In genomic region chr16:1655909-1656807, GRCh38 we compare ENCODE assay signal across 22 cellular contexts. TPM values are rescaled to one million over a fixed set of nuclear protein-coding genes. Genes with fewer than 3 reads are reported as not detected.
DNase-seq lines count a peak whose midpoint lies in the region; ATAC-seq and TF ChIP-seq lines count a peak whose summit lies in the region.
"Had no signal": no experiment of that assay in that cellular context is flagged by ENCODE, and none has a peak within 500 bp of the region (broad histone marks: within the 10 kb centered on the region; RNA-seq: fewer than 3 reads in every experiment).

No MANE protein-coding gene starts in this region.

- H3K4me1 ChIP-seq in left ventricle myocardium inferior (peaks cover 24% of the 10 kb centered on the region), heart left ventricle (peaks cover 0 to 17% (median 5%) of the 10 kb centered on the region in 12 donors), RWPE2 (ENCODE audit: insufficient read depth, poor library complexity, severe bottlenecking) (no peaks in the 10 kb centered on the region), neuronal stem cell (ENCODE audit: control insufficient read depth in 2 of 2, insufficient read depth in 1 of 2, low read depth in 1 of 2, low read length in 2 of 2) (no peaks in the 10 kb centered on the region)
- H3K4me1 ChIP-seq: A549, BE2C had no signal

- no peak for TF ChIP-seq POLR2A in heart left ventricle (IDR thresholded peaks at IDR 0.05)

- H3K79me1 ChIP-seq in neuronal stem cell (ENCODE audit: low read depth, low read length) = peaks cover 7% of the 10 kb centered on the region

- H2BK15ac ChIP-seq in neuronal stem cell (ENCODE audit: low read length) = no peak overlapping the region

- H3K27me3 ChIP-seq in left ventricle myocardium inferior (ENCODE audit: low read depth) (no peaks in the 10 kb centered on the region), heart left ventricle (no peaks in the 10 kb centered on the region), RWPE2 (ENCODE audit: insufficient read depth, poor library complexity, severe bottlenecking) (no peaks in the 10 kb centered on the region), neuronal stem cell (ENCODE audit: control insufficient read depth in 3 of 3, insufficient read depth in 3 of 3, low read depth in 1 of 3, low read length in 3 of 3) (no peaks in the 10 kb centered on the region)
- H3K27me3 ChIP-seq: BE2C had no signal

- DNase-seq in left ventricle myocardium inferior (no peak), heart left ventricle (no peak), RWPE2 (ENCODE audit: low spot score) (peak; percentile 52), left colon (no peak), neuronal stem cell (ENCODE audit: low spot score) (no peak)
- DNase-seq: 8988T; ACHN; AML-193; BE2C; Calu3; CD4-positive, alpha-beta memory T cell; COR-L47; DMS53; DMS79 treated with DMSO at 0.1 percent for 48 hours; GF-D8; GM23248; H7; HCEC 1CT had no signal

- H3K9ac ChIP-seq in neuronal stem cell (ENCODE audit: low read depth, low read length, poor library complexity) = peak overlapping the region; percentile 44
- H3K9ac ChIP-seq: GM23248 had no signal

- H4K8ac ChIP-seq in neuronal stem cell (ENCODE audit: low read depth, low read length) = peak overlapping the region; percentile 48

- H2AK5ac ChIP-seq in neuronal stem cell (ENCODE audit: low read depth, low read length) = no peak overlapping the region

- WGBS in heart left ventricle, 4 donors = 95 to 97% (median 96%) methylated on average over 12 to 52 of the region's 52 CpGs
- WGBS in neuronal stem cell (ENCODE audit: extremely low coverage in 2 of 2, insufficient read length in 2 of 2, insufficient replicate concordance in 1 of 2), 2 donors = no CpG with 5 or more reads among the region's 52 CpGs

- H4K91ac ChIP-seq in neuronal stem cell (ENCODE audit: low read depth, low read length, poor library complexity) = no peak overlapping the region

- H3K4me2 ChIP-seq in neuronal stem cell (ENCODE audit: insufficient read depth, low read length, poor library complexity, severe bottlenecking) = peak overlapping the region; percentile 11
- H3K4me2 ChIP-seq: A549 had no signal

- H3K9me3 ChIP-seq in left ventricle myocardium inferior (replicated peaks) (no peaks in the 10 kb centered on the region), heart left ventricle (no peaks in the 10 kb centered on the region), RWPE2 (ENCODE audit: severe bottlenecking) (no peaks in the 10 kb centered on the region), neuronal stem cell (replicated peaks in 1 of 2; ENCODE audit: control insufficient read depth in 2 of 2, insufficient read depth in 1 of 2, low read depth in 1 of 2, low read length in 2 of 2) (peaks cover 0 to 2% of the 10 kb centered on the region in 2 donors)
- H3K9me3 ChIP-seq: A549, BE2C had no signal

- no peak overlapping the region for H2BK12ac ChIP-seq in neuronal stem cell (ENCODE audit: low read length)

- intact Hi-C loops in left ventricle myocardium inferior (cut with micrococcal nuclease) = no loop called here
- intact Hi-C loops in heart left ventricle (cut with DNase I) = no loop called here
- intact Hi-C loops in left colon (cut with DNase I, micrococcal nuclease) = no loop called here

- H2BK5ac ChIP-seq in neuronal stem cell (ENCODE audit: low read length) = no peak overlapping the region

- H3K36me3 ChIP-seq in left ventricle myocardium inferior (peaks cover 79% of the 10 kb centered on the region), heart left ventricle (peaks cover 2 to 94% (median 85%) of the 10 kb centered on the region in 9 donors), RWPE2 (ENCODE audit: low read depth) (peaks cover 54% of the 10 kb centered on the region), neuronal stem cell (replicated peaks in 1 of 2; ENCODE audit: control insufficient read depth in 2 of 2, insufficient read depth in 2 of 2, low read length in 2 of 2) (peaks cover 68 to 93% of the 10 kb centered on the region in 2 donors)

- peak overlapping the region; percentile 55 for H3K23ac ChIP-seq in neuronal stem cell (ENCODE audit: low read depth, low read length, poor library complexity)

- H3K27ac ChIP-seq in left ventricle myocardium inferior (replicated peaks) (peak overlapping the region; percentile 80), heart left ventricle (peak overlapping the region in 2 of 12 donors; percentile 4 to 78), RWPE2 (ENCODE audit: poor library complexity, severe bottlenecking) (no peak overlapping the region), neuronal stem cell (replicated peaks; ENCODE audit: low read length) (no peak overlapping the region)
- H3K27ac ChIP-seq: A549, GM23248 had no signal

- no peak overlapping the region for H3K14ac ChIP-seq in neuronal stem cell (ENCODE audit: low read length)

- H3K4me3 ChIP-seq in left ventricle myocardium inferior = no peak overlapping the region
- no peak overlapping the region for H3K4me3 ChIP-seq in heart left ventricle
- H3K4me3 ChIP-seq in RWPE2 (ENCODE audit: severe bottlenecking) = no peak overlapping the region
- H3K4me3 ChIP-seq in neuronal stem cell (ENCODE audit: low read length in 2 of 2) = no peak overlapping the region
- H3K4me3 ChIP-seq: A549, GM23248 had no signal

- no peak for ATAC-seq in heart left ventricle
- ATAC-seq in RWPE2 (ENCODE audit: low read depth) = no peak
- peak; percentile 11 for ATAC-seq in left colon
- no peak for ATAC-seq in GM21360 (IDR thresholded peaks at IDR 0.05; ENCODE audit: unreplicated experiment)
- ATAC-seq in GM19328 (IDR thresholded peaks at IDR 0.05; ENCODE audit: unreplicated experiment) = no peak
- ATAC-seq in activated CD4-positive, CD25-positive, alpha-beta regulatory T cell treated with anti-CD3 and anti-CD28 coated beads, Interleukin-2, amount 50 U/mL, for 24 hours = no peak
- ATAC-seq: A549 had no signal

- TF ChIP-seq CTCF in left ventricle myocardium inferior (IDR thresholded peaks at IDR 0.05; ENCODE audit: borderline replicate concordance) = no peak
- no peak for TF ChIP-seq CTCF in heart left ventricle (IDR thresholded peaks at IDR 0.05)
- TF ChIP-seq CTCF in RWPE2 (IDR thresholded peaks at IDR 0.05; ENCODE audit: poor library complexity, severe bottlenecking) = no peak

- H3K18ac ChIP-seq in neuronal stem cell (ENCODE audit: low read length) = no peak overlapping the region

- no peak overlapping the region for H2BK120ac ChIP-seq in neuronal stem cell (ENCODE audit: low read depth, low read length)

- H3K4ac ChIP-seq in neuronal stem cell (ENCODE audit: low read length) = no peak overlapping the region

- H2AFZ ChIP-seq in neuronal stem cell (ENCODE audit: low read length) = no peak overlapping the region
- H2AFZ ChIP-seq: GM23248 had no signal

RNA-seq across cellular contexts. Expression of gene JPT2, which starts 21.9 kb away (rescaled TPM):
- total RNA-seq in left ventricle myocardium inferior = 30.6 TPM
- 10 to 100 TPM; 11.7 to 50.4 (median 34.1) TPM for total RNA-seq in heart left ventricle
- polyA plus RNA-seq in heart left ventricle = 10 to 100 TPM; 11.0 to 76.1 TPM
- 10 to 100 TPM; 49.8 to 62.4 TPM for total RNA-seq in left colon
- 134 TPM for polyA plus RNA-seq in neuronal stem cell (2013, experiment 1 of 2)
- 135 TPM for polyA plus RNA-seq in neuronal stem cell (2013, experiment 2 of 2)

RNA-seq across cellular contexts. Expression of gene CRAMP1, which starts 44.0 kb away (rescaled TPM):
- total RNA-seq in left ventricle myocardium inferior (12.3 TPM), heart left ventricle (10 to 100 TPM in 6 of 9 donors, 1 to 10 TPM in 3; 7.5 to 16.9 (median 10.7) TPM), left colon (10 to 100 TPM; 16.4 to 16.6 TPM)
- 1 to 10 TPM; 6.2 to 7.9 TPM for polyA plus RNA-seq in heart left ventricle
- polyA plus RNA-seq in neuronal stem cell (2013, experiment 1 of 2) = 11.9 TPM
- polyA plus RNA-seq in neuronal stem cell (2013, experiment 2 of 2) = 12.3 TPM

RNA-seq across cellular contexts. Expression of gene IFT140, which starts 44.3 kb away (rescaled TPM):
- total RNA-seq in left ventricle myocardium inferior (7.5 TPM), heart left ventricle (10 to 100 TPM in 1 of 9 donors, 1 to 10 TPM in 8; 6.0 to 10.1 (median 8.0) TPM), left colon (10 to 100 TPM; 13.3 to 16.3 TPM)
- polyA plus RNA-seq in heart left ventricle = 10 to 100 TPM in 1 of 2 donors, 1 to 10 TPM in 1; 4.8 to 10.2 TPM
- polyA plus RNA-seq in neuronal stem cell (2013, experiment 1 of 2) = 29.1 TPM
- 29.5 TPM for polyA plus RNA-seq in neuronal stem cell (2013, experiment 2 of 2)

RNA-seq across cellular contexts. Expression of gene MAPK8IP3, which starts 49.8 kb away (rescaled TPM):
- 56.0 TPM for total RNA-seq in left ventricle myocardium inferior
- 10 to 100 TPM; 29.5 to 71.3 (median 63.1) TPM for total RNA-seq in heart left ventricle
- 10 to 100 TPM; 29.5 to 70.2 TPM for polyA plus RNA-seq in heart left ventricle
- 10 to 100 TPM; 55.2 to 79.0 TPM for total RNA-seq in left colon
- polyA plus RNA-seq in neuronal stem cell (2013, experiment 1 of 2) = 35.9 TPM
- 36.6 TPM for polyA plus RNA-seq in neuronal stem cell (2013, experiment 2 of 2)
